In the genomic region with DNA sequence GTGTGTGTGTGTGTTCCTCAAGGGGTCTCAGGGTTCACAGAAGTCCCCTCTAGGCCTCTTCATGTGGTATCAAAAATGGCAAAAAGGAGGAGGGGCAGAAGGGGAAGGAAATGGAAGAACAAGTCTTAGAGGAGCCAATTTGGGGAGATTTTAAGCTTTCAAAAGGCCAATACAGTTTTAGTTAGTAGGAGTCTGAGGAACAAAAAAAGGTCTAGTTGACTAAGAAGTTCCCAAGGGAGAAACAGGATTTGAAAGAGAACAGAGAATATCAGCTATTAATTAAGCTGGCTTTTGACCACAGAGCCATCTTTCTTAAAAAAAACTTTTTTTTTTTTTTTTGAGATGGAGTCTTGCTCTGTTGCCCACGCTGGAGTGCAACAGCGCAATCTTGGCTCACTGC, we compare ENCODE assay signal across 23 cellular contexts. TPM values are rescaled to one million over a fixed set of nuclear protein-coding genes. Genes with fewer than 3 reads are reported as not detected.
DNase-seq lines count a peak whose midpoint lies in the region; ATAC-seq and TF ChIP-seq lines count a peak whose summit lies in the region.
"Had no signal": no experiment of that assay in that cellular context is flagged by ENCODE, and none has a peak within 500 bp of the region (broad histone marks: within the 10 kb centered on the region; RNA-seq: fewer than 3 reads in every experiment).

No MANE protein-coding gene starts in this region.

- H3K36me3 ChIP-seq in CD8-positive, alpha-beta T cell (ENCODE audit: insufficient read depth, low read length), result peaks cover 4% of the 10 kb centered on the region
- H3K36me3 ChIP-seq in naive thymus-derived CD4-positive, alpha-beta T cell (ENCODE audit: control insufficient read depth in 2 of 3, insufficient read depth in 3 of 3, low read length in 3 of 3), result peaks cover 0 to 11% (median 3%) of the 10 kb centered on the region in 3 experiments
- H3K36me3 ChIP-seq in left ventricle myocardium inferior, result peaks cover 1% of the 10 kb centered on the region
- H3K36me3 ChIP-seq: cardiac muscle cell, gastrocnemius medialis, SJCRH30 had no signal

- H3K36me3 Mint-ChIP-seq in T-helper 2 cell treated with Interferon-gamma antibody and Interleukin-4, amounts not matched to agents 5 μg/mL and 100 μg/mL, for 36 hours (ENCODE audit: low read depth), result peaks cover 65% of the 10 kb centered on the region
- peaks cover 50% of the 10 kb centered on the region for H3K36me3 Mint-ChIP-seq in CD8-positive, alpha-beta T cell
- peaks cover 6% of the 10 kb centered on the region for H3K36me3 Mint-ChIP-seq in activated CD8-positive, alpha-beta T cell treated with anti-CD3 and anti-CD28 coated beads for 36 hours (ENCODE audit: low read depth)
- peaks cover 4 to 41% (median 25%) of the 10 kb centered on the region in 5 donors for H3K36me3 Mint-ChIP-seq in naive thymus-derived CD4-positive, alpha-beta T cell

- DNase-seq in T-helper 2 cell treated with Interferon-gamma antibody and Interleukin-4, amounts not matched to agents 5 μg/mL and 100 μg/mL, for 36 hours (ENCODE audit: low spot score), result no peak
- DNase-seq in T-helper 2 cell (no peak), left ventricle myocardium inferior (no peak)
- DNase-seq in CD8-positive, alpha-beta T cell, result no peak
- no peak for DNase-seq in activated CD8-positive, alpha-beta T cell treated with anti-CD3 and anti-CD28 coated beads for 36 hours
- no peak for DNase-seq in naive thymus-derived CD4-positive, alpha-beta T cell
- DNase-seq in activated CD4-positive, CD25-positive, alpha-beta regulatory T cell (lab: John Stamatoyannopoulos, UW), result no peak
- DNase-seq: activated CD4-positive, CD25-positive, alpha-beta regulatory T cell treated with anti-CD3 and anti-CD28 coated beads, Interleukin-2, amount 50 U/mL, for 72 hours; C1 segment of cervical spinal cord; DMS79 treated with DMSO at 0.1 percent for 48 hours; gastrocnemius medialis; kidney glomerular epithelial cell; NCI-H1694; NCI-H2227 treated with DMSO at 0.1 percent for 48 hours; NCI-H82; PC-9; psoas muscle; SJCRH30; stimulated activated CD4-positive, alpha-beta T cell treated with anti-CD3 and anti-CD28 coated beads, Interleukin-4, amount 100 ng/mL, for 1 hour; T-helper 9 cell had no signal

- intact Hi-C loops in CD8-positive, alpha-beta T cell (cut with DNase I, micrococcal nuclease), result no loop called here
- intact Hi-C loops in activated CD8-positive, alpha-beta T cell treated with anti-CD3 and anti-CD28 coated beads for 36 hours (cut with micrococcal nuclease), result no loop called here
- intact Hi-C loops in naive thymus-derived CD4-positive, alpha-beta T cell (cut with micrococcal nuclease), result no loop called here
- intact Hi-C loops in left ventricle myocardium inferior (cut with micrococcal nuclease), result no loop called here

- POLR2A ChIA-PET in CD8-positive, alpha-beta T cell (lab: Charles Lee), result interaction anchor here (1.1 to 2.0 kb wide), 3 partner anchors 15 to 66 kb away, joined by 3 to 6 read pairs (median 4); a partner anchor contains a TSS
- POLR2A ChIA-PET in activated CD8-positive, alpha-beta T cell treated with anti-CD3 and anti-CD28 coated beads for 36 hours (lab: Charles Lee), result interaction anchor here (1.5 to 4.8 kb wide), 2 partner anchors 7 to 66 kb away, joined by 8 to 35 read pairs; a partner anchor contains a TSS
- POLR2A ChIA-PET in naive thymus-derived CD4-positive, alpha-beta T cell (lab: Charles Lee), result interaction anchor here (0.9 to 1.5 kb wide), 2 partner anchors 41 to 66 kb away, joined by 3 to 4 read pairs; a partner anchor contains a TSS

- no peaks in the 10 kb centered on the region for H3K27me3 ChIP-seq in CD8-positive, alpha-beta T cell (ENCODE audit: insufficient read depth, low read length)
- H3K27me3 ChIP-seq in naive thymus-derived CD4-positive, alpha-beta T cell (ENCODE audit: control insufficient read depth in 2 of 2, insufficient read depth in 2 of 2, low read length in 2 of 2), result no peaks in the 10 kb centered on the region
- H3K27me3 ChIP-seq in left ventricle myocardium inferior (ENCODE audit: low read depth), result no peaks in the 10 kb centered on the region
- H3K27me3 ChIP-seq: cardiac muscle cell, gastrocnemius medialis, SJCRH30 had no signal

- no peaks in the 10 kb centered on the region for H3K9me3 Mint-ChIP-seq in T-helper 2 cell treated with Interferon-gamma antibody and Interleukin-4, amounts not matched to agents 5 μg/mL and 100 μg/mL, for 36 hours
- H3K9me3 Mint-ChIP-seq in CD8-positive, alpha-beta T cell, result no peaks in the 10 kb centered on the region
- no peaks in the 10 kb centered on the region for H3K9me3 Mint-ChIP-seq in activated CD8-positive, alpha-beta T cell treated with anti-CD3 and anti-CD28 coated beads for 36 hours
- peaks cover 0 to 1% (median 0%) of the 10 kb centered on the region in 11 donors for H3K9me3 Mint-ChIP-seq in naive thymus-derived CD4-positive, alpha-beta T cell

- CTCF ChIA-PET in CD8-positive, alpha-beta T cell (lab: Charles Lee), result interaction anchor here (1.0 kb wide), 2 partner anchors 14 to 60 kb away, joined by 3 read pairs; no protein-coding TSS in a partner anchor
- CTCF ChIA-PET in activated CD8-positive, alpha-beta T cell treated with anti-CD3 and anti-CD28 coated beads for 36 hours (lab: Charles Lee), result interaction anchor here (1.0 to 2.1 kb wide), 5 partner anchors 10 to 47 kb away, joined by 3 to 10 read pairs (median 5); no protein-coding TSS in a partner anchor
- CTCF ChIA-PET in naive thymus-derived CD4-positive, alpha-beta T cell (lab: Charles Lee), result no interaction called here

- no peak overlapping the region for H3K4me3 ChIP-seq in CD8-positive, alpha-beta T cell (ENCODE audit: low read depth, low read length)
- no peak overlapping the region for H3K4me3 ChIP-seq in naive thymus-derived CD4-positive, alpha-beta T cell (ENCODE audit: low read length)
- no peak overlapping the region for H3K4me3 ChIP-seq in left ventricle myocardium inferior
- H3K4me3 ChIP-seq: cardiac muscle cell, gastrocnemius medialis, PC-9, psoas muscle, SJCRH30, skin epidermis had no signal

- H3K27ac Mint-ChIP-seq in T-helper 2 cell treated with Interferon-gamma antibody and Interleukin-4, amounts not matched to agents 5 μg/mL and 100 μg/mL, for 36 hours, result peak overlapping the region; percentile 70
- peak overlapping the region; percentile 34 for H3K27ac Mint-ChIP-seq in CD8-positive, alpha-beta T cell
- H3K27ac Mint-ChIP-seq in activated CD8-positive, alpha-beta T cell treated with anti-CD3 and anti-CD28 coated beads for 36 hours, result peak overlapping the region; percentile 58
- peak overlapping the region in 6 of 9 donors; percentile 10 to 81 (median 53) for H3K27ac Mint-ChIP-seq in naive thymus-derived CD4-positive, alpha-beta T cell

- H3K4me1 ChIP-seq in CD8-positive, alpha-beta T cell (ENCODE audit: insufficient read depth, low read length), result peaks cover 86% of the 10 kb centered on the region
- peaks cover 52 to 67% of the 10 kb centered on the region in 2 donors for H3K4me1 ChIP-seq in naive thymus-derived CD4-positive, alpha-beta T cell (ENCODE audit: control insufficient read depth in 2 of 2, insufficient read depth in 2 of 2, low read length in 2 of 2)
- H3K4me1 ChIP-seq in left ventricle myocardium inferior, result peaks cover 11% of the 10 kb centered on the region
- H3K4me1 ChIP-seq: gastrocnemius medialis, psoas muscle, SJCRH30 had no signal

- H3K27ac ChIP-seq in CD8-positive, alpha-beta T cell (ENCODE audit: low read depth, low read length), result no peak overlapping the region
- no peak overlapping the region for H3K27ac ChIP-seq in naive thymus-derived CD4-positive, alpha-beta T cell (ENCODE audit: low read depth, low read length)
- H3K27ac ChIP-seq in left ventricle myocardium inferior (replicated peaks), result no peak overlapping the region
- H3K27ac ChIP-seq: cardiac muscle cell, gastrocnemius medialis, PC-9, psoas muscle, SJCRH30 had no signal

- no peak for ATAC-seq in CD8-positive, alpha-beta T cell
- ATAC-seq in activated CD8-positive, alpha-beta T cell treated with anti-CD3 and anti-CD28 coated beads for 36 hours, result peak; percentile 21
- ATAC-seq in naive thymus-derived CD4-positive, alpha-beta T cell, result no peak
- ATAC-seq in HG03460 (IDR thresholded peaks at IDR 0.05; ENCODE audit: unreplicated experiment), result no peak
- ATAC-seq: gastrocnemius medialis, psoas muscle had no signal

- no peak for TF ChIP-seq CTCF in CD8-positive, alpha-beta T cell (IDR thresholded peaks at IDR 0.05)
- no peak for TF ChIP-seq CTCF in activated CD8-positive, alpha-beta T cell treated with anti-CD3 and anti-CD28 coated beads for 36 hours (IDR thresholded peaks at IDR 0.05)
- no peak for TF ChIP-seq CTCF in left ventricle myocardium inferior (IDR thresholded peaks at IDR 0.05; ENCODE audit: borderline replicate concordance)

- H3K4me1 Mint-ChIP-seq in T-helper 2 cell treated with Interferon-gamma antibody and Interleukin-4, amounts not matched to agents 5 μg/mL and 100 μg/mL, for 36 hours (ENCODE audit: low read depth), result peaks cover 72% of the 10 kb centered on the region
- peaks cover 83% of the 10 kb centered on the region for H3K4me1 Mint-ChIP-seq in CD8-positive, alpha-beta T cell (ENCODE audit: low read depth)
- H3K4me1 Mint-ChIP-seq in activated CD8-positive, alpha-beta T cell treated with anti-CD3 and anti-CD28 coated beads for 36 hours (ENCODE audit: low read depth), result peaks cover 71% of the 10 kb centered on the region
- H3K4me1 Mint-ChIP-seq in naive thymus-derived CD4-positive, alpha-beta T cell, result peaks cover 53 to 93% (median 77%) of the 10 kb centered on the region in 7 donors

- no peaks in the 10 kb centered on the region for H3K9me3 ChIP-seq in CD8-positive, alpha-beta T cell (ENCODE audit: low read length)
- H3K9me3 ChIP-seq in naive thymus-derived CD4-positive, alpha-beta T cell (ENCODE audit: control insufficient read depth in 2 of 3, low read length in 3 of 3), result no peaks in the 10 kb centered on the region
- no peaks in the 10 kb centered on the region for H3K9me3 ChIP-seq in left ventricle myocardium inferior (replicated peaks)
- H3K9me3 ChIP-seq: gastrocnemius medialis, psoas muscle, SJCRH30 had no signal

- no peaks in the 10 kb centered on the region for H3K27me3 Mint-ChIP-seq in T-helper 2 cell treated with Interferon-gamma antibody and Interleukin-4, amounts not matched to agents 5 μg/mL and 100 μg/mL, for 36 hours (ENCODE audit: low read depth)
- no peaks in the 10 kb centered on the region for H3K27me3 Mint-ChIP-seq in CD8-positive, alpha-beta T cell (ENCODE audit: low read depth)
- H3K27me3 Mint-ChIP-seq in activated CD8-positive, alpha-beta T cell treated with anti-CD3 and anti-CD28 coated beads for 36 hours, result no peaks in the 10 kb centered on the region
- H3K27me3 Mint-ChIP-seq in naive thymus-derived CD4-positive, alpha-beta T cell, result no peaks in the 10 kb centered on the region

- peak overlapping the region; percentile 74 for H3K4me3 Mint-ChIP-seq in T-helper 2 cell treated with Interferon-gamma antibody and Interleukin-4, amounts not matched to agents 5 μg/mL and 100 μg/mL, for 36 hours
- H3K4me3 Mint-ChIP-seq in CD8-positive, alpha-beta T cell, result peak overlapping the region; percentile 60
- H3K4me3 Mint-ChIP-seq in activated CD8-positive, alpha-beta T cell treated with anti-CD3 and anti-CD28 coated beads for 36 hours, result peak overlapping the region; percentile 68
- peak overlapping the region; percentile 36 to 92 (median 66) for H3K4me3 Mint-ChIP-seq in naive thymus-derived CD4-positive, alpha-beta T cell

RNA-seq across cellular contexts. Expression of a gene that starts 7.1 kb away (rescaled TPM):
- total RNA-seq in CD8-positive, alpha-beta T cell, result 100 to 1,000 TPM; 162 to 177 TPM
- 10 to 100 TPM; 15.3 to 19.1 TPM for total RNA-seq in activated CD8-positive, alpha-beta T cell treated with anti-CD3 and anti-CD28 coated beads for 36 hours
- 10 to 100 TPM; 30.3 to 59.8 (median 37.1) TPM for total RNA-seq in naive thymus-derived CD4-positive, alpha-beta T cell
- 10 to 100 TPM; 20.9 to 64.7 TPM for polyA plus RNA-seq in naive thymus-derived CD4-positive, alpha-beta T cell
- 3.5 TPM for total RNA-seq in left ventricle myocardium inferior
